12 cellular contexts compared by ENCODE assay signal in genomic region chr2:226756131-226756530, GRCh38. TPM values are rescaled to one million over a fixed set of nuclear protein-coding genes. Genes with fewer than 3 reads are reported as not detected.
DNase-seq lines count a peak whose midpoint lies in the region; ATAC-seq, FAIRE-seq and TF ChIP-seq lines count a peak whose summit lies in the region.
"Had no signal": no experiment of that assay in that cellular context is flagged by ENCODE, and none has a peak within 500 bp of the region (broad histone marks: within the 10 kb centered on the region; RNA-seq: fewer than 3 reads in every experiment).

No MANE protein-coding gene starts in this region.

- H3K9me3 Mint-ChIP-seq in activated naive CD4-positive, alpha-beta T cell treated with anti-CD3 and anti-CD28 coated beads, Interleukin-2, amount 50 U/mL, for 72 hours, result no peaks in the 10 kb centered on the region
- H3K9me3 Mint-ChIP-seq: type B pancreatic cell had no signal

- no peaks in the 10 kb centered on the region for H3K36me3 Mint-ChIP-seq in activated naive CD4-positive, alpha-beta T cell treated with anti-CD3 and anti-CD28 coated beads, Interleukin-2, amount 50 U/mL, for 72 hours

- TF ChIP-seq CTCF in left lung (IDR thresholded peaks at IDR 0.05) (no peak), colonic mucosa (IDR thresholded peaks at IDR 0.05) (no peak)

- H3K27ac ChIP-seq in left lung, result peak overlapping the region in 1 of 2 donors; percentile 49
- no peak overlapping the region for H3K27ac ChIP-seq in colonic mucosa

- H3K27ac Mint-ChIP-seq in activated naive CD4-positive, alpha-beta T cell treated with anti-CD3 and anti-CD28 coated beads, Interleukin-2, amount 50 U/mL, for 72 hours, result no peak overlapping the region
- H3K27ac Mint-ChIP-seq: type B pancreatic cell had no signal

- H3K36me3 ChIP-seq in left lung (no peaks in the 10 kb centered on the region), colonic mucosa (no peaks in the 10 kb centered on the region)

- DNase-seq in activated naive CD4-positive, alpha-beta T cell treated with anti-CD3 and anti-CD28 coated beads, Interleukin-2, amount 50 U/mL, for 72 hours (ENCODE audit: low spot score in 2 of 2), result no peak
- DNase-seq in activated naive CD4-positive, alpha-beta T cell treated with anti-CD3 and anti-CD28 coated beads, Interleukin-2, amount 50 U/mL, for 16 hours, result no peak
- DNase-seq in astrocyte of the hippocampus (ENCODE audit: low read depth, low spot score), result peak; percentile 78
- DNase-seq in left lung, result no peak
- peak; percentile 57 for DNase-seq in urothelium cell line (ENCODE audit: low spot score)
- DNase-seq in colonic mucosa, result no peak
- no peak for DNase-seq in activated CD8-positive, alpha-beta memory T cell treated with anti-CD3 and anti-CD28 coated beads for 24 hours
- DNase-seq: erythroblast; stimulated activated CD4-positive, alpha-beta T cell treated with anti-CD3 and anti-CD28 coated beads, Interleukin-4, amount 100 ng/mL, for 24 hours had no signal

- no peaks in the 10 kb centered on the region for H3K9me3 ChIP-seq in left lung
- no peaks in the 10 kb centered on the region for H3K9me3 ChIP-seq in colonic mucosa

- intact Hi-C loops in left lung (cut with DNase I) (no loop called here), colonic mucosa (cut with DNase I) (no loop called here)

- FAIRE-seq in urothelium cell line (lab: Jason Lieb, UNC), result no peak
- FAIRE-seq: TTC549 had no signal

- no peak overlapping the region for H3K9ac ChIP-seq in colonic mucosa (ENCODE audit: low read depth in 2 of 2, low read length in 2 of 2)

- H3K27me3 ChIP-seq in left lung, result no peaks in the 10 kb centered on the region
- no peaks in the 10 kb centered on the region for H3K27me3 ChIP-seq in colonic mucosa

- peak; percentile 87 to 100 for ATAC-seq in activated naive CD4-positive, alpha-beta T cell treated with anti-CD3 and anti-CD28 coated beads, Interleukin-2, amount 50 U/mL, for 72 hours
- ATAC-seq in left lung, result peak; percentile 72
- ATAC-seq in HG03139 (IDR thresholded peaks at IDR 0.05; ENCODE audit: unreplicated experiment), result no peak

- peaks cover 5 to 10% of the 10 kb centered on the region in 2 donors for H3K4me1 ChIP-seq in left lung
- no peaks in the 10 kb centered on the region for H3K4me1 ChIP-seq in colonic mucosa

- H3K4me3 ChIP-seq in left lung, result no peak overlapping the region
- no peak overlapping the region for H3K4me3 ChIP-seq in colonic mucosa

RNA-seq across cellular contexts. Expression of gene IRS1, which starts 43.5 kb away (rescaled TPM):
- 1 to 10 TPM; 1.2 to 2.7 TPM for total RNA-seq in activated naive CD4-positive, alpha-beta T cell treated with anti-CD3 and anti-CD28 coated beads, Interleukin-2, amount 50 U/mL, for 72 hours
- total RNA-seq in left lung, result 10 to 100 TPM; 13.3 to 15.9 TPM
- total RNA-seq in colonic mucosa, result 10 to 100 TPM in 1 of 2 donors, 1 to 10 TPM in 1; 9.5 to 17.4 TPM

Comparison
In these comparisons a context has a peak if more than half of its experiments do, and no peak if none do; other contexts are left out.
1. DNase-seq: peak in astrocyte of the hippocampus (single experiment) and urothelium cell line (single experiment); none in activated naive CD4-positive, alpha-beta T cell treated with anti-CD3 and anti-CD28 coated beads, Interleukin-2, amount 50 U/mL, for 72 hours (0 of 2), activated naive CD4-positive, alpha-beta T cell treated with anti-CD3 and anti-CD28 coated beads, Interleukin-2, amount 50 U/mL, for 16 hours (single experiment), left lung (0 of 2), colonic mucosa (single experiment) and activated CD8-positive, alpha-beta memory T cell treated with anti-CD3 and anti-CD28 coated beads for 24 hours (single experiment).